In the genomic region with DNA sequence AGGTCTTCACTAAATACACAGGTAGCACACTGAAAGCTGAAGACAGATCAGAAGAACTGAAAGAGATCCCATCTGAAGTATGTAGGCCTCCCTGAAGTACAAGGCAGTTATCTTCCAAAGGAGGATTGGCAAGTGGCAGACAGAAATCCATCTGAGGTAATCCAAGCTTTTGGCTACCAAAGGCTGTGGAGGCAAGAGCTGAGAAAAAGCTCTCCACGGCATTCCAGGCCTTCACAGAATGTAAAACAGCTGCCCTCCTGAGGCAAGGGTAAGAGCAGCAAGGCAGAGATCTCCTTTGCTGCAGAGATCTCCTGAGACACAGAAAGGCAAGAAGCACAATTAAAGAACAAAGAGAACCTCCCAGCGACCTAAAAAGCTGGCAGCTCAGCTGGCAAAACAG, we compare ENCODE assay signal across 1 cellular context.
TF ChIP-seq lines count a peak whose summit lies in the region.

No MANE protein-coding gene starts in this region.

TF ChIP-seq in H1, 55 proteins besides CTCF, POLR2A, EP300 and RAD21:
- TF ChIP-seq NANOG (IDR thresholded peaks at IDR 0.05; ENCODE audit: insufficient read depth, low read depth, low read length, poor library complexity, severe bottlenecking) (no peak), TEAD4 (IDR thresholded peaks at IDR 0.05; ENCODE audit: low read depth, low read length) (peak; percentile 79; the same call in 1 of the 2 replicates)
